Comparison of ENCODE assay signal across 5 cellular contexts in genomic region chr10:37748170-37748569, GRCh38.
"Had no signal": no experiment of that assay in that cellular context is flagged by ENCODE, and none has a peak within 500 bp of the region (broad histone marks: within the 10 kb centered on the region; RNA-seq: fewer than 3 reads in every experiment).

No MANE protein-coding gene starts in this region.

- H3K4me1 Mint-ChIP-seq: GM23338, H9, IgD-negative memory B cell had no signal

- ATAC-seq: GM23338 had no signal

- H3K36me3 Mint-ChIP-seq: IgD-negative memory B cell had no signal

- H3K4me3 ChIP-seq: GM23338 had no signal

- H3K4me3 Mint-ChIP-seq: GM23338, H9, IgD-negative memory B cell had no signal

- H3K4me2 ChIP-seq: GM23338 had no signal

- H3K27me3 Mint-ChIP-seq: IgD-negative memory B cell had no signal

- H3K27ac Mint-ChIP-seq: GM23338, H9 had no signal

- H2AFZ ChIP-seq: GM23338 had no signal

- DNase-seq: H9, HCEC 1CT, KBM-7 had no signal
